ENCODE assay signal across 8 cellular contexts in the genomic region with DNA sequence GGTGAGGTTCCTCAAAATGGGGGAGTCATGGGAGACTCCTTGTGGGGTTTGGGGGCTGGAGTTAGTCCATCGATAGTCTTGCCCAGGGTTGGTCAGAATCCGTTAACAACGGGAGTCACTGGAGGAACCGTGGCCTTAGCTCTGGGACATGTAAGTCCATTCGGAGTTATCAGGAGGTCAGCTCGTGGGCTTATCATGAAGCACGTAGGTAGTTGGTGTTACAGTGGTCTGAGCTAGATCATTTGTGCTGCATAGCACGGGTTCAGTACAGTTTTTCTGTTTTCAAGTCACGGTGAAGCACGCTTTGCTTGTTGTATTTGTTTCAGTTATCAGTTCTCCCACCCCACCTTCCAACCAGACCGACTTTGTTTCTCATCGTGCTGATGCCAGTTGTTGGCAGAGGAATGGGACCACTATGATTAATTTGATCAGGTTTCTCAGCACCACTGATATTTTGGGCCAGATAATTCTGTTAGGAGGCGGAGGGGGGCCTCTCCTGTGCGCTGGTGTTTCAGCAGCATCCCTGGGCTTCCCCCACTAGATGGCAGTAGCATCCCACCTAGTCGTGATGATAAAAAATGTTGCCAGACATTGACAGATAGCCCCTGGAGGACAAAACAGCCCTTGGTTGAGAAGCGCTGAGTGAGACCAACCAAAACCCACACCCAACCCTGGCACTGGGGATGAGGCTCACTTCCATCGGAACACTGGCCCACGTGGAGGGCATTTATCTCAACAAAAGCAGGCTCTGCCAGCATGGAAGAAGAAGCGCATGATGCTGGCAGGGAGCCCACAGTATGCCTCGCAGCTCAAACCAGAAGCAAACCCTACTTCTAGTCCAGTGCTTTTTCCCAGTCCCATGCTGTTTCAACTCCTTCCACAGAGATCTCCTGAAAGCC. TPM values are rescaled to one million over a fixed set of nuclear protein-coding genes. Genes with fewer than 3 reads are reported as not detected.
DNase-seq lines count a peak whose midpoint lies in the region; ATAC-seq and TF ChIP-seq lines count a peak whose summit lies in the region.

No MANE protein-coding gene starts in this region.

- H3K9me3 Mint-ChIP-seq in CD8-positive, alpha-beta T cell = no peaks in the 10 kb centered on the region

- no peak overlapping the region for H3K4me3 ChIP-seq in CD8-positive, alpha-beta T cell (ENCODE audit: low read depth, low read length)
- H3K4me3 ChIP-seq in HCT116 (replicated peaks in 1 of 2; ENCODE audit: low read depth in 1 of 2, low read length in 2 of 2) = no peak overlapping the region

- H3K9ac ChIP-seq in HCT116 (ENCODE audit: low read length) = no peak overlapping the region

- no peak for TF ChIP-seq POLR2A in HCT116 (IDR thresholded peaks at IDR 0.05; ENCODE audit: borderline replicate concordance, extremely low read depth, insufficient read depth, insufficient read length)

- peaks cover 47% of the 10 kb centered on the region for H3K4me1 Mint-ChIP-seq in CD8-positive, alpha-beta T cell (ENCODE audit: low read depth)

- peaks cover 32% of the 10 kb centered on the region for H3K4me1 ChIP-seq in CD8-positive, alpha-beta T cell (ENCODE audit: insufficient read depth, low read length)
- peaks cover 12 to 28% of the 10 kb centered on the region in 2 experiments for H3K4me1 ChIP-seq in HCT116 (ENCODE audit: control insufficient read depth in 1 of 2, insufficient read depth in 2 of 2, low read length in 2 of 2)

- peak; percentile 37 for ATAC-seq in CD8-positive, alpha-beta T cell
- ATAC-seq in HCT116 (peak; percentile 54), HG03025 (IDR thresholded peaks at IDR 0.05; ENCODE audit: low FRiP score, unreplicated experiment) (no peak)

- H2AFZ ChIP-seq in HCT116 (ENCODE audit: low read depth, low read length, poor library complexity, severe bottlenecking) = no peak overlapping the region

- H3K27ac Mint-ChIP-seq in CD8-positive, alpha-beta T cell = peak overlapping the region; percentile 29

- H3K36me3 ChIP-seq in CD8-positive, alpha-beta T cell (ENCODE audit: insufficient read depth, low read length) = no peaks in the 10 kb centered on the region
- H3K36me3 ChIP-seq in HCT116 (ENCODE audit: control insufficient read depth in 1 of 2, insufficient read depth in 2 of 2, low read length in 2 of 2) = no peaks in the 10 kb centered on the region

- no peaks in the 10 kb centered on the region for H3K27me3 Mint-ChIP-seq in CD8-positive, alpha-beta T cell (ENCODE audit: low read depth)

- intact Hi-C loops in CD8-positive, alpha-beta T cell (cut with DNase I, micrococcal nuclease) = loop anchor here (1.0 to 5.0 kb wide), 16 partner anchors 64 to 1642 kb away; a partner anchor contains a TSS
- intact Hi-C loops in HCT116 (cut with micrococcal nuclease) = loop anchor here (1.0 to 5.0 kb wide), 4 partner anchors 71 to 423 kb away; a partner anchor contains a TSS

- H3K9me3 ChIP-seq in CD8-positive, alpha-beta T cell (ENCODE audit: low read length) = no peaks in the 10 kb centered on the region
- no peaks in the 10 kb centered on the region for H3K9me3 ChIP-seq in HCT116 (ENCODE audit: control insufficient read depth in 1 of 2, insufficient read depth in 1 of 2, low read depth in 1 of 2, low read length in 2 of 2)

- no peaks in the 10 kb centered on the region for H3K27me3 ChIP-seq in CD8-positive, alpha-beta T cell (ENCODE audit: insufficient read depth, low read length)
- H3K27me3 ChIP-seq in HCT116 (ENCODE audit: insufficient read depth, low read length) (peaks cover 16% of the 10 kb centered on the region; the same call in 1 of the 2 replicates), layer of hippocampus (ENCODE audit: control insufficient read depth, insufficient read depth, low read length) (no peaks in the 10 kb centered on the region)

- no peaks in the 10 kb centered on the region for H3K9me2 ChIP-seq in HCT116 (ENCODE audit: insufficient read depth)

- H4K20me1 ChIP-seq in HCT116 (ENCODE audit: insufficient read depth) = no peaks in the 10 kb centered on the region

- RAD21 ChIA-PET in HCT116 (lab: Charles Lee; ENCODE audit: low non-redundant PET in 1 of 2, low total read pairs in 2 of 2, uncharacterized antibody in 2 of 2, unreplicated experiment in 2 of 2) = interaction anchor here (0.8 to 1.1 kb wide), 3 partner anchors 16 to 71 kb away, joined by 3 to 4 read pairs (median 3); no protein-coding TSS in a partner anchor

- H3K27ac ChIP-seq in CD8-positive, alpha-beta T cell (ENCODE audit: low read depth, low read length) = no peak overlapping the region
- H3K27ac ChIP-seq in HCT116 (ENCODE audit: low read depth, low read length) (no peak overlapping the region), layer of hippocampus (ENCODE audit: low read depth, low read length) (peak overlapping the region; percentile 87)

- peaks cover 14% of the 10 kb centered on the region for H3K36me3 Mint-ChIP-seq in CD8-positive, alpha-beta T cell

- CTCF ChIA-PET in CD8-positive, alpha-beta T cell (lab: Charles Lee) = interaction anchor here (0.6 to 9.4 kb wide), 29 partner anchors 14 to 404 kb away, joined by 3 to 274 read pairs (median 4); a partner anchor contains a TSS
- CTCF ChIA-PET in HCT116 (lab: Charles Lee) = interaction anchor here (0.9 to 3.6 kb wide), 7 partner anchors 69 to 404 kb away, joined by 3 to 31 read pairs (median 4); a partner anchor contains a TSS

- POLR2A ChIA-PET in CD8-positive, alpha-beta T cell (lab: Charles Lee) = interaction anchor here (1.0 to 4.4 kb wide), 3 partner anchors 24 to 69 kb away, joined by 3 to 47 read pairs (median 8); a partner anchor contains a TSS
- POLR2A ChIA-PET in HCT116 (lab: Charles Lee) = interaction anchor here (1.2 kb wide), 1 partner anchor 404 kb away, joined by 3 read pairs; no protein-coding TSS in a partner anchor

- no TSS peak for BruUV-seq in HCT116 (replicated peaks; lab: Mats Ljungman, UMichigan)

- H3K4me2 ChIP-seq in HCT116 (ENCODE audit: low read length) = peak overlapping the region; percentile 46

- peak; percentile 94 for TF ChIP-seq RAD21 in HCT116 (IDR thresholded peaks at IDR 0.05; ENCODE audit: low read depth)

- peak; percentile 90 for TF ChIP-seq CTCF in CD8-positive, alpha-beta T cell (IDR thresholded peaks at IDR 0.05)
- TF ChIP-seq CTCF in HCT116 (IDR thresholded peaks at IDR 0.05 in 2 of 3, conservative IDR thresholded peaks at IDR 0.05 in 1 of 3; ENCODE audit: borderline replicate concordance in 1 of 3, insufficient read depth in 1 of 3, low read depth in 2 of 3, low read length in 2 of 3) = peak; percentile 87 to 93 (median 92)

- peaks cover 26% of the 10 kb centered on the region for H3K79me2 ChIP-seq in HCT116 (ENCODE audit: insufficient read depth, low read length)

- peak overlapping the region; percentile 6 for H3K4me3 Mint-ChIP-seq in CD8-positive, alpha-beta T cell

- peak; percentile 73 to 91 (median 80) for DNase-seq in CD8-positive, alpha-beta T cell
- peak; percentile 55 for DNase-seq in HCT116 (ENCODE audit: low read depth, low spot score)
- peak; percentile 86 for DNase-seq in NCI-H2227 treated with DMSO at 0.1 percent for 48 hours (lab: John Stamatoyannopoulos, UW)
- DNase-seq in activated CD4-positive, alpha-beta T cell treated with anti-CD3 and anti-CD28 coated beads for 24 hours (ENCODE audit: low read depth in 2 of 2) = peak; percentile 72 to 76
- peak; percentile 25 to 75 for DNase-seq in cerebellar nuclear complex (lab: John Stamatoyannopoulos, UW)
- peak; percentile 81 for DNase-seq in stimulated activated CD4-positive, alpha-beta T cell treated with anti-CD3 and anti-CD28 coated beads, Interleukin-1b, Interleukin-23, amount 100 ng/mL, for 48 hours

TF ChIP-seq in HCT116, 20 proteins besides CTCF, POLR2A, EP300 and RAD21:
- TF ChIP-seq SP1 (IDR thresholded peaks at IDR 0.05; ENCODE audit: low read depth) = no peak
- TF ChIP-seq EGR1 (IDR thresholded peaks at IDR 0.05; ENCODE audit: low read depth) = no peak
- no peak for TF ChIP-seq POLR2AphosphoS5 (IDR thresholded peaks at IDR 0.05; ENCODE audit: low read depth, low read length)
- TF ChIP-seq, protein P1, sequence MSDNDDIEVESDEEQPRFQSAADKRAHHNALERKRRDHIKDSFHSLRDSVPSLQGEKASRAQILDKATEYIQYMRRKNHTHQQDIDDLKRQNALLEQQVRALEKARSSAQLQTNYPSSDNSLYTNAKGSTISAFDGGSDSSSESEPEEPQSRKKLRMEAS (IDR thresholded peaks at IDR 0.05) = no peak

RNA-seq across cellular contexts. Expression of a gene that starts 2.2 kb away (rescaled TPM):
- total RNA-seq in CD8-positive, alpha-beta T cell = 10 to 100 TPM; 31.0 to 31.8 TPM
- 82.7 TPM for total RNA-seq in HCT116 (2021; ENCODE audit: unreplicated experiment)
- 71.6 and 86.6 TPM in 2 replicates for polyA plus RNA-seq in HCT116 (2012)

RNA-seq across cellular contexts. Expression of a gene that starts 45.6 kb away (rescaled TPM):
- total RNA-seq in CD8-positive, alpha-beta T cell = 10 to 100 TPM; 53.3 to 54.6 TPM
- total RNA-seq in HCT116 (2021; ENCODE audit: unreplicated experiment) = not detected
- polyA plus RNA-seq in HCT116 (2012) = not detected in 2 replicates

Comparison
In these comparisons a context has a peak if more than half of its experiments do, and no peak if none do; other contexts are left out.
1. RNA of a gene that starts 45.6 kb away (total RNA-seq): 53.3 to 54.6 TPM in CD8-positive, alpha-beta T cell; not detected in HCT116 (single experiment); every median in the first group is over 10 times any median in the second.
2. Peak in every context shown above with its lines, with median percentiles within 50 percentile points of each other: DNase-seq.